In the genomic region with DNA sequence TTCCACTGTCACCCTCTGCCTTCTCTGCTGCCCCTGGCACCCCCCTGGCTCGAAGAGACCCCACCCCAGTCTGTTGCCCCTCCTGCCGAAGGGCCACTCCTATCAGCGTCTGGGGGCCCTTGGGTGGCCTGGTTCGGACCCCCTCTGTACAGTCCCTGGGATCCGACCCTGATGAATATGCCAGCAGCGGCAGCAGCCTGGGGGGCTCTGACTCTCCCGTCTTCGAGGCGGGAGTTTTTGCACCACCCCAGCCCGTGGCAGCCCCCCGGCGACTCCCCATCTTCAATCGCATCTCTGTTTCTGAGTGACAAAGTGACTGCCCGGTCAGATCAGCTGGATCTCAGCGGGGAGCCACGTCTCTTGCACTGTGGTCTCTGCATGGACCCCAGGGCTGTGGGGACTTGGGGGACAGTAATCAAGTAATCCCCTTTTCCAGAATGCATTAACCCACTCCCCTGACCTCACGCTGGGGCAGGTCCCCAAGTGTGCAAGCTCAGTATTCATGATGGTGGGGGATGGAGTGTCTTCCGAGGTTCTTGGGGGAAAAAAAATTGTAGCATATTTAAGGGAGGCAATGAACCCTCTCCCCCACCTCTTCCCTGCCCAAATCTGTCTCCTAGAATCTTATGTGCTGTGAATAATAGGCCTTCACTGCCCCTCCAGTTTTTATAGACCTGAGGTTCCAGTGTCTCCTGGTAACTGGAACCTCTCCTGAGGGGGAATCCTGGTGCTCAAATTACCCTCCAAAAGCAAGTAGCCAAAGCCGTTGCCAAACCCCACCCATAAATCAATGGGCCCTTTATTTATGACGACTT, we compare ENCODE assay signal across 1 cellular context.
TF ChIP-seq lines count a peak whose summit lies in the region.

No MANE protein-coding gene starts in this region.

TF ChIP-seq in HEK293, 187 proteins besides CTCF, POLR2A, EP300 and RAD21 (continued from another document):
- peak; percentile 78 for TF ChIP-seq PRDM10 (tag by site-specific recombination; IDR thresholded peaks at IDR 0.05)
- TF ChIP-seq ZSCAN30 (tag by site-specific recombination; IDR thresholded peaks at IDR 0.05), result peak; percentile 76; the same call in 1 of the 2 replicates
- TF ChIP-seq ZBTB17 (tag by site-specific recombination; IDR thresholded peaks at IDR 0.05), result 0 out of 2 replicates have a peak, but pooled peaks have one; percentile 25
- peak; percentile 79 for TF ChIP-seq MZF1 (tag by site-specific recombination; IDR thresholded peaks at IDR 0.05; ENCODE audit: borderline replicate concordance)
- TF ChIP-seq GLI2 (tag by site-specific recombination; IDR thresholded peaks at IDR 0.05; ENCODE audit: borderline replicate concordance, low read depth), result no peak
- TF ChIP-seq GLIS2 (tag by site-specific recombination; IDR thresholded peaks at IDR 0.05), result peak; percentile 88
- TF ChIP-seq ZNF596 (tag by site-specific recombination; IDR thresholded peaks at IDR 0.05), result peak; percentile 38; the same call in 1 of the 2 replicates
- TF ChIP-seq FEZF1 (tag by site-specific recombination; IDR thresholded peaks at IDR 0.05), result peak; percentile 19; the same call in 1 of the 2 replicates
- TF ChIP-seq IKZF3 (tag by site-specific recombination; IDR thresholded peaks at IDR 0.05), result peak; percentile 91
- peak; percentile 46; the same call in 1 of the 2 replicates for TF ChIP-seq WT1 (tag by site-specific recombination; IDR thresholded peaks at IDR 0.05)
- TF ChIP-seq BCL11A (tag by site-specific recombination; IDR thresholded peaks at IDR 0.05; ENCODE audit: low read depth), result 0 out of 2 replicates have a peak, but pooled peaks have one; percentile 30
- TF ChIP-seq KLF10 (tag by site-specific recombination; IDR thresholded peaks at IDR 0.05), result no peak
- peak; percentile 53 for TF ChIP-seq GLIS1 (tag by site-specific recombination; IDR thresholded peaks at IDR 0.05)
- no peak for TF ChIP-seq ZNF138 (tag by site-specific recombination; IDR thresholded peaks at IDR 0.05; ENCODE audit: borderline replicate concordance)
- TF ChIP-seq ZNF10 (tag by site-specific recombination; IDR thresholded peaks at IDR 0.05), result peak; percentile 21; the same call in 1 of the 2 replicates
- TF ChIP-seq ZIC2 (tag by site-specific recombination; IDR thresholded peaks at IDR 0.05), result peak; percentile 61
- TF ChIP-seq, protein P1, sequence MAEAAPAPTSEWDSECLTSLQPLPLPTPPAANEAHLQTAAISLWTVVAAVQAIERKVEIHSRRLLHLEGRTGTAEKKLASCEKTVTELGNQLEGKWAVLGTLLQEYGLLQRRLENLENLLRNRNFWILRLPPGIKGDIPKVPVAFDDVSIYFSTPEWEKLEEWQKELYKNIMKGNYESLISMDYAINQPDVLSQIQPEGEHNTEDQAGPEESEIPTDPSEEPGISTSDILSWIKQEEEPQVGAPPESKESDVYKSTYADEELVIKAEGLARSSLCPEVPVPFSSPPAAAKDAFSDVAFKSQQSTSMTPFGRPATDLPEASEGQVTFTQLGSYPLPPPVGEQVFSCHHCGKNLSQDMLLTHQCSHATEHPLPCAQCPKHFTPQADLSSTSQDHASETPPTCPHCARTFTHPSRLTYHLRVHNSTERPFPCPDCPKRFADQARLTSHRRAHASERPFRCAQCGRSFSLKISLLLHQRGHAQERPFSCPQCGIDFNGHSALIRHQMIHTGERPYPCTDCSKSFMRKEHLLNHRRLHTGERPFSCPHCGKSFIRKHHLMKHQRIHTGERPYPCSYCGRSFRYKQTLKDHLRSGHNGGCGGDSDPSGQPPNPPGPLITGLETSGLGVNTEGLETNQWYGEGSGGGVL (tag by site-specific recombination; IDR thresholded peaks at IDR 0.05), result peak; percentile 94
